In the genomic region with DNA sequence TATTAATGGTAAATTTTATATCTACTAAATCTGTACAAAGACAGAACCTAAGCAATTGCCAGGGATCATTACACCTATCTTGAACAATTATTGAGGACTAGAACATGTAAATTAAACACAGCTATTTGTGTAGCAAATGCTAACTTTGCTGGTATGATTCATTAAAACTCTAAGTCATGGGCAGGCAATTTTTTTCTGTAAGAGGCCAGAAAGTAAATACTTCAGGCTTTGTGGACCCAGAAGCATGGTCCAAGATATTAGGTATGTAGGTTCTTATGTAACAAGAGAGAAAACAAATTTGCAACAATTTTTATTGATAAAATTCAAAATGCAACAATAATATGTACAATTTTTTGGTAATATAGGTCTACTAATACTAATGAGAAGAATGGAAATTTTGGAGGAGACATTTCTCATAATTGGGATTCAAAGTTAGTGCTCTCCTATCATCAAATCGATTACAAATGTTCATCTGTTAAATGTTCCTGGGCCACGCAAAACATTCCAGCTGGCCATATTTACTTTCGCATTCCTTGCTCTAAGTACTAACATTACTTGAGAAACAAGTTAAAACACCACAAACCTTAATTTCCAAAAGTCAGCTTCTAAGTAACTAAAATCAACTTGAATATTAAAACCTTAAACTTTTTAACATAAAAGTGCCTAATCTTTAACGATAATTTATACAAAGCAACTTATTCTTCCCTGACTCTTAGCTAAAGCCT, we compare ENCODE assay signal across 2 cellular contexts.
TF ChIP-seq lines count a peak whose summit lies in the region.

No MANE protein-coding gene starts in this region.

TF ChIP-seq in endothelial cell of umbilical vein, 7 proteins besides CTCF, POLR2A, EP300 and RAD21 (continued from another document):
- no peak for TF ChIP-seq JUN (IDR thresholded peaks at IDR 0.05; ENCODE audit: borderline replicate concordance, insufficient read depth, insufficient read length, low read depth)
- no peak for TF ChIP-seq MYC (IDR thresholded peaks at IDR 0.05; ENCODE audit: low read depth, low read length)
- TF ChIP-seq EZH2 (IDR thresholded peaks at IDR 0.05; ENCODE audit: borderline replicate concordance, low read depth, low read length, severe bottlenecking): no peak
- no peak for TF ChIP-seq POLR2AphosphoS5 (IDR thresholded peaks at IDR 0.05; ENCODE audit: insufficient read depth, low read depth, low read length)

TF ChIP-seq in neural cell, 6 proteins besides CTCF, POLR2A, EP300 and RAD21 (continued from another document):
- TF ChIP-seq, protein P1, sequence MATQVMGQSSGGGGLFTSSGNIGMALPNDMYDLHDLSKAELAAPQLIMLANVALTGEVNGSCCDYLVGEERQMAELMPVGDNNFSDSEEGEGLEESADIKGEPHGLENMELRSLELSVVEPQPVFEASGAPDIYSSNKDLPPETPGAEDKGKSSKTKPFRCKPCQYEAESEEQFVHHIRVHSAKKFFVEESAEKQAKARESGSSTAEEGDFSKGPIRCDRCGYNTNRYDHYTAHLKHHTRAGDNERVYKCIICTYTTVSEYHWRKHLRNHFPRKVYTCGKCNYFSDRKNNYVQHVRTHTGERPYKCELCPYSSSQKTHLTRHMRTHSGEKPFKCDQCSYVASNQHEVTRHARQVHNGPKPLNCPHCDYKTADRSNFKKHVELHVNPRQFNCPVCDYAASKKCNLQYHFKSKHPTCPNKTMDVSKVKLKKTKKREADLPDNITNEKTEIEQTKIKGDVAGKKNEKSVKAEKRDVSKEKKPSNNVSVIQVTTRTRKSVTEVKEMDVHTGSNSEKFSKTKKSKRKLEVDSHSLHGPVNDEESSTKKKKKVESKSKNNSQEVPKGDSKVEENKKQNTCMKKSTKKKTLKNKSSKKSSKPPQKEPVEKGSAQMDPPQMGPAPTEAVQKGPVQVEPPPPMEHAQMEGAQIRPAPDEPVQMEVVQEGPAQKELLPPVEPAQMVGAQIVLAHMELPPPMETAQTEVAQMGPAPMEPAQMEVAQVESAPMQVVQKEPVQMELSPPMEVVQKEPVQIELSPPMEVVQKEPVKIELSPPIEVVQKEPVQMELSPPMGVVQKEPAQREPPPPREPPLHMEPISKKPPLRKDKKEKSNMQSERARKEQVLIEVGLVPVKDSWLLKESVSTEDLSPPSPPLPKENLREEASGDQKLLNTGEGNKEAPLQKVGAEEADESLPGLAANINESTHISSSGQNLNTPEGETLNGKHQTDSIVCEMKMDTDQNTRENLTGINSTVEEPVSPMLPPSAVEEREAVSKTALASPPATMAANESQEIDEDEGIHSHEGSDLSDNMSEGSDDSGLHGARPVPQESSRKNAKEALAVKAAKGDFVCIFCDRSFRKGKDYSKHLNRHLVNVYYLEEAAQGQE (IDR thresholded peaks at IDR 0.05; ENCODE audit: borderline replicate concordance): no peak
- TF ChIP-seq EZH2 (IDR thresholded peaks at IDR 0.05; ENCODE audit: borderline replicate concordance, insufficient read depth, low read length, poor library complexity, severe bottlenecking) (no peak), SMC3 (conservative IDR thresholded peaks at IDR 0.05; ENCODE audit: poor library complexity) (no peak), MXI1 (conservative IDR thresholded peaks at IDR 0.05; ENCODE audit: poor library complexity, severe bottlenecking) (no peak)
